ENCODE assay signal across 8 cellular contexts in genomic region chr4:8441499-8442091, GRCh38. TPM values are rescaled to one million over a fixed set of nuclear protein-coding genes. Genes with fewer than 3 reads are reported as not detected.
A peak's percentile ranks its signal among the peaks of the same experiment; 100 is the strongest.
DNase-seq lines count a peak whose midpoint lies in the region; ATAC-seq, FAIRE-seq and TF ChIP-seq lines count a peak whose summit lies in the region.

No MANE protein-coding gene starts in this region.

- no peak for ATAC-seq in GM18867 (IDR thresholded peaks at IDR 0.05; ENCODE audit: unreplicated experiment)
- ATAC-seq in GM21526 (IDR thresholded peaks at IDR 0.05; ENCODE audit: low FRiP score, unreplicated experiment): no peak

- H3K4me2 ChIP-seq in OCI-LY3 (ENCODE audit: low read length) (peak overlapping the region; percentile 84), endothelial cell of umbilical vein (ENCODE audit: insufficient read depth, low read length) (peak overlapping the region; percentile 88)

- H3K36me3 ChIP-seq in OCI-LY3 (replicated peaks; ENCODE audit: low read depth, low read length) (peaks cover 7% of the 10 kb centered on the region), endothelial cell of umbilical vein (ENCODE audit: control insufficient read depth in 2 of 2, extremely low read depth in 1 of 2, insufficient read depth in 2 of 2, low read length in 2 of 2) (peaks cover 2 to 4% of the 10 kb centered on the region in 2 experiments), neutrophil (peaks cover 2% of the 10 kb centered on the region)

- TF ChIP-seq CTCF in Calu3 (IDR thresholded peaks at IDR 0.05; ENCODE audit: unreplicated experiment) (no peak), OCI-LY3 (IDR thresholded peaks at IDR 0.05; ENCODE audit: low read depth, low read length) (no peak), endothelial cell of umbilical vein (IDR thresholded peaks at IDR 0.05; ENCODE audit: extremely low read depth in 1 of 2, insufficient read depth in 1 of 2, low read depth in 1 of 2, low read length in 2 of 2) (no peak), neutrophil (IDR thresholded peaks at IDR 0.05) (no peak)

- DNase-seq in Calu3: no peak
- no peak for DNase-seq in endothelial cell of umbilical vein (ENCODE audit: low read depth, low spot score)
- no peak for DNase-seq in mesenteric fat pad (ENCODE audit: low spot score)
- DNase-seq in activated CD8-positive, alpha-beta memory T cell treated with anti-CD3 and anti-CD28 coated beads for 24 hours: no peak

- H3K4me1 Mint-ChIP-seq in Calu3 (ENCODE audit: low read depth, unreplicated experiment): peaks cover 29% of the 10 kb centered on the region

- no peak for TF ChIP-seq POLR2A in endothelial cell of umbilical vein (IDR thresholded peaks at IDR 0.05; ENCODE audit: low read depth, low read length)

- intact Hi-C loops in Calu3 (cut with micrococcal nuclease; ENCODE audit: unreplicated experiment) (no loop called here), endothelial cell of umbilical vein (cut with micrococcal nuclease) (no loop called here)

- H2AFZ ChIP-seq in OCI-LY3 (ENCODE audit: low read depth, low read length) (no peak overlapping the region), endothelial cell of umbilical vein (ENCODE audit: low read depth, low read length) (no peak overlapping the region)

- FAIRE-seq in endothelial cell of umbilical vein (lab: Jason Lieb, UNC): no peak

- no peaks in the 10 kb centered on the region for H3K9me1 ChIP-seq in endothelial cell of umbilical vein (replicated peaks; ENCODE audit: control insufficient read depth, extremely low read depth, insufficient read depth, low read length)

- H4K20me1 ChIP-seq in OCI-LY3 (ENCODE audit: insufficient read depth, low read length) (peaks cover 13% of the 10 kb centered on the region; the same call in 1 of the 2 replicates), endothelial cell of umbilical vein (replicated peaks; ENCODE audit: control insufficient read depth, extremely low read depth, insufficient read depth, low read length) (no peaks in the 10 kb centered on the region)

- peak overlapping the region; percentile 95 for H3K9ac ChIP-seq in OCI-LY3 (ENCODE audit: low read length)
- peak overlapping the region; percentile 99 for H3K9ac ChIP-seq in endothelial cell of umbilical vein (replicated peaks; ENCODE audit: extremely low read depth, insufficient read depth, low read length)

- peak overlapping the region; percentile 82 for H3K4me3 Mint-ChIP-seq in Calu3 (ENCODE audit: low read depth, unreplicated experiment)

- H3K4me3 ChIP-seq in OCI-LY3 (ENCODE audit: low read length) (peak overlapping the region; percentile 84), endothelial cell of umbilical vein (replicated peaks in 1 of 3; ENCODE audit: insufficient read depth in 1 of 3, low read depth in 1 of 3, low read length in 3 of 3) (peak overlapping the region; percentile 71 to 97 (median 72)), neutrophil (ENCODE audit: low read depth in 1 of 2, low read length in 1 of 2) (peak overlapping the region; percentile 91 to 92)

- H3K4me1 ChIP-seq in OCI-LY3 (ENCODE audit: low read length): peaks cover 45% of the 10 kb centered on the region
- H3K4me1 ChIP-seq in endothelial cell of umbilical vein (ENCODE audit: control insufficient read depth, extremely low read depth, insufficient read depth, low read length): peaks cover 39% of the 10 kb centered on the region
- H3K4me1 ChIP-seq in neutrophil (ENCODE audit: control insufficient read depth in 1 of 2, insufficient read depth in 1 of 2, low read depth in 1 of 2, low read length in 1 of 2): peaks cover 20 to 21% of the 10 kb centered on the region in 2 experiments

- TSS peak; percentile 26 for BruUV-seq in Calu3 (replicated peaks; lab: Mats Ljungman, UMichigan)
- BruUV-seq in endothelial cell of umbilical vein (replicated peaks; lab: Mats Ljungman, UMichigan): no TSS peak

- no peaks in the 10 kb centered on the region for H3K27me3 Mint-ChIP-seq in Calu3 (ENCODE audit: unreplicated experiment)

- peaks cover 98% of the 10 kb centered on the region for H3K79me2 ChIP-seq in OCI-LY3 (ENCODE audit: low read length)
- peaks cover 61% of the 10 kb centered on the region for H3K79me2 ChIP-seq in endothelial cell of umbilical vein (ENCODE audit: control insufficient read depth, insufficient read depth, low read length)

- H3K27me3 ChIP-seq in OCI-LY3 (ENCODE audit: low read depth, low read length) (no peaks in the 10 kb centered on the region), endothelial cell of umbilical vein (ENCODE audit: control insufficient read depth in 2 of 2, insufficient read depth in 2 of 2, low read length in 2 of 2) (no peaks in the 10 kb centered on the region), neutrophil (no peaks in the 10 kb centered on the region)

- H3K27ac Mint-ChIP-seq in Calu3 (ENCODE audit: unreplicated experiment): no peak overlapping the region

- H3K9me3 ChIP-seq in OCI-LY3 (ENCODE audit: insufficient read depth, low read length): no peaks in the 10 kb centered on the region
- H3K9me3 ChIP-seq in endothelial cell of umbilical vein (replicated peaks; ENCODE audit: control insufficient read depth, insufficient read depth, low read length): no peaks in the 10 kb centered on the region
- H3K9me3 ChIP-seq in neutrophil: no peaks in the 10 kb centered on the region

- no peak overlapping the region; the same call in 1 of the 2 replicates for H3K27ac ChIP-seq in OCI-LY3 (ENCODE audit: low read length)
- H3K27ac ChIP-seq in endothelial cell of umbilical vein (ENCODE audit: insufficient read depth, low read depth, low read length): peak overlapping the region; percentile 91
- H3K27ac ChIP-seq in neutrophil: peak overlapping the region; percentile 93

- CTCF ChIA-PET in Calu3 (lab: Charles Lee) (no interaction called here), endothelial cell of umbilical vein (lab: Charles Lee) (no interaction called here)

- H3K36me3 Mint-ChIP-seq in Calu3 (ENCODE audit: insufficient read depth, unreplicated experiment): peaks cover 24% of the 10 kb centered on the region

- dilution Hi-C loops in endothelial cell of umbilical vein (cut with MboI; ENCODE audit: extremely low pct_ligation_motif_present, low sequenced_read_pairs): no loop called here

- POLR2A ChIA-PET in endothelial cell of umbilical vein (lab: Charles Lee): no interaction called here

- H3K9me3 Mint-ChIP-seq in Calu3 (ENCODE audit: low read depth, unreplicated experiment): no peaks in the 10 kb centered on the region

TF ChIP-seq in endothelial cell of umbilical vein, 7 proteins besides CTCF, POLR2A, EP300 and RAD21:
- TF ChIP-seq MYC (IDR thresholded peaks at IDR 0.05; ENCODE audit: low read depth, low read length): no peak
TF ChIP-seq in endothelial cell of umbilical vein: peak in this region for 0.

RNA-seq across cellular contexts. Expression of gene TRMT44, which starts 1.0 kb away (rescaled TPM):
- total RNA-seq in Calu3 (2022): 21.5 and 37.6 TPM in 2 replicates
- total RNA-seq in endothelial cell of umbilical vein: 17.3 and 20.7 TPM in 2 replicates
- polyA plus RNA-seq in endothelial cell of umbilical vein: 10.4 and 10.6 TPM in 2 replicates
- 6.7 and 9.2 TPM in 2 replicates for polyA plus RNA-seq in endothelial cell of umbilical vein (2011; cell fraction: cytosol; rRNA removed)
- 29.7 and 32.7 TPM in 2 replicates for polyA plus RNA-seq in endothelial cell of umbilical vein (2011; cell fraction: nucleus; rRNA removed)
- 8.9 and 9.1 TPM in 2 replicates for polyA plus RNA-seq in endothelial cell of umbilical vein (2012)
- 14.2 and 14.3 TPM in 2 replicates for polyA minus RNA-seq in endothelial cell of umbilical vein
- 10.4 TPM for polyA minus RNA-seq in endothelial cell of umbilical vein (2011; cell fraction: cytosol; rRNA and poly(A)+ RNA removed)
- 22.2 and 37.1 TPM in 2 replicates for polyA minus RNA-seq in endothelial cell of umbilical vein (2011; cell fraction: nucleus; rRNA and poly(A)+ RNA removed)
- total RNA-seq in mesenteric fat pad: 23.3 TPM

RNA-seq across cellular contexts. Expression of gene ACOX3, which starts 1.1 kb away (rescaled TPM):
- total RNA-seq in Calu3 (2022) (11.0 and 12.1 TPM in 2 replicates), endothelial cell of umbilical vein (25.6 and 26.3 TPM in 2 replicates), mesenteric fat pad (29.1 TPM)
- polyA plus RNA-seq in endothelial cell of umbilical vein: 10.6 and 13.0 TPM in 2 replicates
- polyA plus RNA-seq in endothelial cell of umbilical vein (2011; cell fraction: cytosol; rRNA removed): 10.6 and 11.2 TPM in 2 replicates
- 28.3 and 29.2 TPM in 2 replicates for polyA plus RNA-seq in endothelial cell of umbilical vein (2011; cell fraction: nucleus; rRNA removed)
- 22.9 and 25.7 TPM in 2 replicates for polyA plus RNA-seq in endothelial cell of umbilical vein (2012)
- polyA minus RNA-seq in endothelial cell of umbilical vein: 10.0 and 11.8 TPM in 2 replicates
- polyA minus RNA-seq in endothelial cell of umbilical vein (2011; cell fraction: cytosol; rRNA and poly(A)+ RNA removed): 1.1 TPM
- 15.6 and 18.8 TPM in 2 replicates for polyA minus RNA-seq in endothelial cell of umbilical vein (2011; cell fraction: nucleus; rRNA and poly(A)+ RNA removed)
